9 cellular contexts compared by ENCODE assay signal in the genomic region with DNA sequence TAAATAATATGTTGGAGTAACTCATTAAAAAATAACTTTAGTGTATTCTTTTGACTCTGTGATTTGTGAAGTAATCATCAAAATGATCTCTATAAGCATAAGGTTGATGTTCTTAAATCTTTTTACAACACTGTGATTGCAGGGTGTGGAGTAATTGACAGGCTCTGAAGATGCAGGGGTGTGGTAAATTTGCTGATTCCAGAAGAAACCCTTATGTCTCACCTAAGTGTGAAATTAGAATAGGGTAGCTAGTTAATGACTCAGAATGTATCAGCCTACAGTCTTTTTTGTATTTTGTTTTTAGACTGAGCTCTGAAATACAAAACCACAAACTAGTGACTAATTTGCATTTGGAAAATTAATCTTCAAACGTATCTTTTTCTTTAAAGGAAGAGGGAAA. TPM values are rescaled to one million over a fixed set of nuclear protein-coding genes. Genes with fewer than 3 reads are reported as not detected.
DNase-seq lines count a peak whose midpoint lies in the region; ATAC-seq and TF ChIP-seq lines count a peak whose summit lies in the region.
"Had no signal": no experiment of that assay in that cellular context is flagged by ENCODE, and none has a peak within 500 bp of the region (broad histone marks: within the 10 kb centered on the region; RNA-seq: fewer than 3 reads in every experiment).

No MANE protein-coding gene starts in this region.

- peak; percentile 91 for ATAC-seq in HG02884 (IDR thresholded peaks at IDR 0.05; ENCODE audit: unreplicated experiment)
- ATAC-seq in activated CD8-positive, alpha-beta T cell treated with anti-CD3 and anti-CD28 coated beads for 36 hours, result peak; percentile 98
- peak; percentile 65 for ATAC-seq in stimulated activated memory B cell treated with anti-CD40 and anti-IgM and Interleukin-4, amounts not matched to agents 10 μg/mL and 1 μg/mL and 100 μg/mL, for 72 hours

- peaks cover 76% of the 10 kb centered on the region for H3K4me1 Mint-ChIP-seq in activated naive CD4-positive, alpha-beta T cell treated with anti-CD3 and anti-CD28 coated beads for 36 hours (ENCODE audit: low read depth)
- peaks cover 74% of the 10 kb centered on the region for H3K4me1 Mint-ChIP-seq in activated CD8-positive, alpha-beta T cell treated with anti-CD3 and anti-CD28 coated beads for 36 hours (ENCODE audit: low read depth)
- H3K4me1 Mint-ChIP-seq in stimulated activated memory B cell treated with anti-CD40 and anti-IgM and Interleukin-4, amounts not matched to agents 10 μg/mL and 1 μg/mL and 100 μg/mL, for 72 hours, result peaks cover 75% of the 10 kb centered on the region

- CTCF ChIA-PET in activated naive CD4-positive, alpha-beta T cell treated with anti-CD3 and anti-CD28 coated beads for 36 hours (lab: Charles Lee), result interaction anchor here (0.8 to 0.9 kb wide), 2 partner anchors 10 to 24 kb away, joined by 3 to 4 read pairs; no protein-coding TSS in a partner anchor
- CTCF ChIA-PET in activated CD8-positive, alpha-beta T cell treated with anti-CD3 and anti-CD28 coated beads for 36 hours (lab: Charles Lee), result no interaction called here

- H3K9me3 Mint-ChIP-seq in activated naive CD4-positive, alpha-beta T cell treated with anti-CD3 and anti-CD28 coated beads for 36 hours, result no peaks in the 10 kb centered on the region
- no peaks in the 10 kb centered on the region for H3K9me3 Mint-ChIP-seq in activated CD8-positive, alpha-beta T cell treated with anti-CD3 and anti-CD28 coated beads for 36 hours
- H3K9me3 Mint-ChIP-seq in stimulated activated memory B cell treated with anti-CD40 and anti-IgM and Interleukin-4, amounts not matched to agents 10 μg/mL and 1 μg/mL and 100 μg/mL, for 72 hours, result no peaks in the 10 kb centered on the region

- intact Hi-C loops in activated naive CD4-positive, alpha-beta T cell treated with anti-CD3 and anti-CD28 coated beads for 36 hours (cut with micrococcal nuclease), result loop anchor here (1.0 to 2.0 kb wide), 5 partner anchors 24 to 193 kb away; partner anchors contain the start of genes FKBP3 and KLHL28
- intact Hi-C loops in activated CD8-positive, alpha-beta T cell treated with anti-CD3 and anti-CD28 coated beads for 36 hours (cut with micrococcal nuclease), result loop anchor here (2.0 to 10.0 kb wide), 3 partner anchors 45 to 195 kb away; partner anchors contain the start of genes FANCM, FKBP3, KLHL28 and TOGARAM1

- peaks cover 28% of the 10 kb centered on the region for H3K36me3 Mint-ChIP-seq in activated naive CD4-positive, alpha-beta T cell treated with anti-CD3 and anti-CD28 coated beads for 36 hours (ENCODE audit: low read depth)
- peaks cover 30% of the 10 kb centered on the region for H3K36me3 Mint-ChIP-seq in activated CD8-positive, alpha-beta T cell treated with anti-CD3 and anti-CD28 coated beads for 36 hours (ENCODE audit: low read depth)
- H3K36me3 Mint-ChIP-seq in stimulated activated memory B cell treated with anti-CD40 and anti-IgM and Interleukin-4, amounts not matched to agents 10 μg/mL and 1 μg/mL and 100 μg/mL, for 72 hours, result peaks cover 8% of the 10 kb centered on the region

- no peaks in the 10 kb centered on the region for H3K27me3 Mint-ChIP-seq in activated naive CD4-positive, alpha-beta T cell treated with anti-CD3 and anti-CD28 coated beads for 36 hours (ENCODE audit: low read depth)
- no peaks in the 10 kb centered on the region for H3K27me3 Mint-ChIP-seq in activated CD8-positive, alpha-beta T cell treated with anti-CD3 and anti-CD28 coated beads for 36 hours
- no peaks in the 10 kb centered on the region for H3K27me3 Mint-ChIP-seq in stimulated activated memory B cell treated with anti-CD40 and anti-IgM and Interleukin-4, amounts not matched to agents 10 μg/mL and 1 μg/mL and 100 μg/mL, for 72 hours

- no peak for TF ChIP-seq CTCF in activated CD8-positive, alpha-beta T cell treated with anti-CD3 and anti-CD28 coated beads for 36 hours (IDR thresholded peaks at IDR 0.05)

- no peak overlapping the region for H3K4me3 Mint-ChIP-seq in activated naive CD4-positive, alpha-beta T cell treated with anti-CD3 and anti-CD28 coated beads for 36 hours
- peak overlapping the region; percentile 24 for H3K4me3 Mint-ChIP-seq in activated CD8-positive, alpha-beta T cell treated with anti-CD3 and anti-CD28 coated beads for 36 hours
- no peak overlapping the region for H3K4me3 Mint-ChIP-seq in stimulated activated memory B cell treated with anti-CD40 and anti-IgM and Interleukin-4, amounts not matched to agents 10 μg/mL and 1 μg/mL and 100 μg/mL, for 72 hours

- POLR2A ChIA-PET in activated CD8-positive, alpha-beta T cell treated with anti-CD3 and anti-CD28 coated beads for 36 hours (lab: Charles Lee), result interaction anchor here (0.6 to 1.1 kb wide), 3 partner anchors 41 to 128 kb away, joined by 3 to 5 read pairs (median 4); partner anchors contain the start of genes FKBP3, KLHL28 and TOGARAM1

- H3K27ac Mint-ChIP-seq in activated naive CD4-positive, alpha-beta T cell treated with anti-CD3 and anti-CD28 coated beads for 36 hours, result peak overlapping the region; percentile 3
- H3K27ac Mint-ChIP-seq in activated CD8-positive, alpha-beta T cell treated with anti-CD3 and anti-CD28 coated beads for 36 hours, result peak overlapping the region; percentile 89
- no peak overlapping the region for H3K27ac Mint-ChIP-seq in stimulated activated memory B cell treated with anti-CD40 and anti-IgM and Interleukin-4, amounts not matched to agents 10 μg/mL and 1 μg/mL and 100 μg/mL, for 72 hours

- peak; percentile 44 for DNase-seq in activated naive CD4-positive, alpha-beta T cell treated with anti-CD3 and anti-CD28 coated beads for 36 hours
- DNase-seq in activated naive CD4-positive, alpha-beta T cell treated with anti-CD3 and anti-CD28 coated beads, Interleukin-2, amount 50 U/mL, for 16 hours, result no peak
- DNase-seq in activated CD8-positive, alpha-beta T cell treated with anti-CD3 and anti-CD28 coated beads for 36 hours, result peak; percentile 27
- DNase-seq in NCI-H345 treated with DMSO at 0.1 percent for 48 hours (lab: John Stamatoyannopoulos, UW; ENCODE audit: unreplicated experiment), result no peak
- no peak for DNase-seq in nucleus accumbens (lab: John Stamatoyannopoulos, UW)
- DNase-seq in NK-92 (lab: John Stamatoyannopoulos, UW; ENCODE audit: unreplicated experiment), result no peak
- DNase-seq: NCI-H2029 had no signal

RNA-seq across cellular contexts. Expression of gene PRPF39, which starts 5.9 kb away (rescaled TPM):
- total RNA-seq in activated naive CD4-positive, alpha-beta T cell treated with anti-CD3 and anti-CD28 coated beads for 36 hours, result 10 to 100 TPM; 32.0 to 35.6 TPM
- total RNA-seq in activated CD8-positive, alpha-beta T cell treated with anti-CD3 and anti-CD28 coated beads for 36 hours, result 10 to 100 TPM; 45.7 to 48.3 TPM

RNA-seq across cellular contexts. Expression of gene FKBP3, which starts 44.5 kb away (rescaled TPM):
- 10 to 100 TPM; 47.6 to 50.8 TPM for total RNA-seq in activated naive CD4-positive, alpha-beta T cell treated with anti-CD3 and anti-CD28 coated beads for 36 hours
- 10 to 100 TPM; 65.6 to 66.4 TPM for total RNA-seq in activated CD8-positive, alpha-beta T cell treated with anti-CD3 and anti-CD28 coated beads for 36 hours

RNA-seq across cellular contexts. Expression of gene FANCM, which starts 45.9 kb away (rescaled TPM):
- 10 to 100 TPM; 15.3 to 16.3 TPM for total RNA-seq in activated naive CD4-positive, alpha-beta T cell treated with anti-CD3 and anti-CD28 coated beads for 36 hours
- total RNA-seq in activated CD8-positive, alpha-beta T cell treated with anti-CD3 and anti-CD28 coated beads for 36 hours, result 10 to 100 TPM; 15.8 to 17.0 TPM

Comparison
In these comparisons a context has a peak if more than half of its experiments do, and no peak if none do; other contexts are left out.
1. DNase-seq: peak in activated naive CD4-positive, alpha-beta T cell treated with anti-CD3 and anti-CD28 coated beads for 36 hours (single experiment) and activated CD8-positive, alpha-beta T cell treated with anti-CD3 and anti-CD28 coated beads for 36 hours (single experiment); none in activated naive CD4-positive, alpha-beta T cell treated with anti-CD3 and anti-CD28 coated beads, Interleukin-2, amount 50 U/mL, for 16 hours (single experiment), NCI-H345 treated with DMSO at 0.1 percent for 48 hours (single experiment), nucleus accumbens (0 of 56) and NK-92 (single experiment).
2. Peak in every context shown above with its lines, with median percentiles within 50 percentile points of each other: ATAC-seq.